ENCODE assay signal across 27 cellular contexts in genomic region chr3:154955907-154956533, GRCh38.
DNase-seq lines count a peak whose midpoint lies in the region; ATAC-seq and TF ChIP-seq lines count a peak whose summit lies in the region.
"Had no signal": no experiment of that assay in that cellular context is flagged by ENCODE, and none has a peak within 500 bp of the region (broad histone marks: within the 10 kb centered on the region; RNA-seq: fewer than 3 reads in every experiment).

No MANE protein-coding gene starts in this region.

- no peaks in the 10 kb centered on the region for H3K36me3 ChIP-seq in hepatocyte (replicated peaks; ENCODE audit: insufficient read depth, low read depth)
- H3K36me3 ChIP-seq in PC-3 (ENCODE audit: low read depth, low read length), result no peaks in the 10 kb centered on the region
- H3K36me3 ChIP-seq: adrenal gland, prostate gland, sigmoid colon, upper lobe of right lung had no signal

- no peak overlapping the region for H2AFZ ChIP-seq in hepatocyte
- no peak overlapping the region for H2AFZ ChIP-seq in PC-3 (ENCODE audit: low read length)

- H3K27me3 ChIP-seq in hepatocyte, result no peaks in the 10 kb centered on the region
- no peaks in the 10 kb centered on the region for H3K27me3 ChIP-seq in PC-3 (ENCODE audit: low read length)
- H3K27me3 ChIP-seq: adrenal gland, sigmoid colon, upper lobe of right lung had no signal

- H3F3A ChIP-seq in PC-3 (ENCODE audit: low read length, unreplicated experiment), result no peaks in the 10 kb centered on the region

- no TSS peak for BruUV-seq in PC-3 (replicated peaks; lab: Mats Ljungman, UMichigan)

- no peak for ATAC-seq in PC-3
- ATAC-seq: activated CD8-positive, alpha-beta memory T cell treated with anti-CD3 and anti-CD28 coated beads, Interleukin-2, amount 10 ng/mL, durations not matched to agents 7 days and 5 days; activated T-cell treated with anti-CD3 and anti-CD28 coated beads, Interleukin-2, amount 50 U/mL, for 72 hours; left ventricle myocardium superior; naive thymus-derived CD4-positive, alpha-beta T cell; Panc1; stimulated activated naive B cell treated with anti-CD40 and anti-IgM and Interleukin-4, amounts not matched to agents 10 μg/mL and 1 μg/mL and 100 μg/mL, for 72 hours; upper lobe of right lung; WTC11 had no signal

- H3K9me3 ChIP-seq in hepatocyte (ENCODE audit: low read depth) (no peaks in the 10 kb centered on the region), PC-3 (ENCODE audit: low read length) (peaks cover 7% of the 10 kb centered on the region; the same call in 1 of the 2 replicates)
- H3K9me3 ChIP-seq: adrenal gland, prostate gland had no signal

- H3K79me2 ChIP-seq in hepatocyte, result no peaks in the 10 kb centered on the region
- no peaks in the 10 kb centered on the region for H3K79me2 ChIP-seq in PC-3 (ENCODE audit: low read length)

- POLR2A ChIA-PET in PC-3 (lab: Charles Lee; ENCODE audit: unreplicated experiment), result no interaction called here

- H3K4me1 ChIP-seq in hepatocyte (ENCODE audit: insufficient read depth), result no peaks in the 10 kb centered on the region
- no peaks in the 10 kb centered on the region for H3K4me1 ChIP-seq in PC-3 (ENCODE audit: insufficient read depth, low read length)
- H3K4me1 ChIP-seq: adrenal gland, prostate gland, sigmoid colon, upper lobe of right lung had no signal

- H3K4me3 ChIP-seq in hepatocyte, result no peak overlapping the region
- H3K4me3 ChIP-seq in PC-3 (ENCODE audit: low read length), result no peak overlapping the region
- H3K4me3 ChIP-seq: adrenal gland, prostate gland, sigmoid colon, upper lobe of right lung had no signal

- H3K4me2 ChIP-seq in hepatocyte (no peak overlapping the region), PC-3 (ENCODE audit: low read length) (no peak overlapping the region)

- H4K20me1 ChIP-seq in hepatocyte (ENCODE audit: insufficient read depth, poor library complexity, severe bottlenecking), result no peaks in the 10 kb centered on the region
- H4K20me1 ChIP-seq in PC-3 (ENCODE audit: low read length), result no peaks in the 10 kb centered on the region

- no peaks in the 10 kb centered on the region for H3K9me2 ChIP-seq in hepatocyte (replicated peaks; ENCODE audit: insufficient read depth)
- H3K9me2 ChIP-seq in PC-3 (replicated peaks; ENCODE audit: low read length), result no peaks in the 10 kb centered on the region

- WGBS in hepatocyte (ENCODE audit: low lambda C conversion rate, missing lambda C conversion rate), result 82% methylated on average over 2 of the region's 2 CpGs

- H3K27ac ChIP-seq in hepatocyte (no peak overlapping the region), PC-3 (ENCODE audit: low read length) (no peak overlapping the region)
- H3K27ac ChIP-seq: adrenal gland, prostate gland, sigmoid colon, upper lobe of right lung had no signal

- no peak overlapping the region for H3K9ac ChIP-seq in PC-3 (ENCODE audit: low read length)

- DNase-seq in DMS153 treated with DMSO at 0.1 percent for 48 hours (lab: John Stamatoyannopoulos, UW; ENCODE audit: unreplicated experiment), result peak; percentile 80
- peak; percentile 5 for DNase-seq in NAMALWA (ENCODE audit: low spot score)
- peak; percentile 1 for DNase-seq in NCI-H748 treated with DMSO at 0.1 percent for 48 hours (lab: John Stamatoyannopoulos, UW)
- peak; percentile 14 for DNase-seq in hepatocyte (ENCODE audit: low spot score)
- no peak for DNase-seq in GM20000 (ENCODE audit: low spot score)
- no peak for DNase-seq in PC-3
- DNase-seq in NCI-H446 treated with DMSO at 0.1 percent for 48 hours (lab: John Stamatoyannopoulos, UW), result no peak
- DNase-seq: activated CD8-positive, alpha-beta memory T cell treated with anti-CD3 and anti-CD28 coated beads, Interleukin-2, amount 10 ng/mL, durations not matched to agents 7 days and 5 days; activated naive CD4-positive, alpha-beta T cell; activated T-cell treated with anti-CD3 and anti-CD28 coated beads, Interleukin-2, amount 50 U/mL, for 72 hours; adrenal gland; IMR-90; islet precursor cell; left ventricle myocardium superior; midbrain; naive thymus-derived CD4-positive, alpha-beta T cell; NCI-H1694; NCI-H446; NK-92 treated with Interleukin-12 subunit alpha and Interleukin-12 subunit beta, amount 100 ng/mL, for 24 hours; nucleus accumbens; SIG-M5; sigmoid colon; stimulated activated naive B cell treated with anti-CD40 and anti-IgM and Interleukin-4, amounts not matched to agents 10 μg/mL and 1 μg/mL and 100 μg/mL, for 72 hours; upper lobe of right lung had no signal

- TF ChIP-seq CTCF in hepatocyte (IDR thresholded peaks at IDR 0.05; ENCODE audit: poor library complexity), result no peak
- no peak for TF ChIP-seq CTCF in GM20000 (IDR thresholded peaks at IDR 0.05; ENCODE audit: extremely low read depth, missing control alignments)
- no peak for TF ChIP-seq CTCF in PC-3 (conservative IDR thresholded peaks at IDR 0.05; ENCODE audit: low read depth, low read length)

- CTCF ChIA-PET in PC-3 (lab: Charles Lee), result interaction anchor here (0.6 kb wide), 1 partner anchor 158 kb away, joined by 3 read pairs; no protein-coding TSS in a partner anchor

- intact Hi-C loops in PC-3 (cut with micrococcal nuclease), result no loop called here

Comparison
In these comparisons a context has a peak if more than half of its experiments do, and no peak if none do; other contexts are left out.
1. DNase-seq: peak in DMS153 treated with DMSO at 0.1 percent for 48 hours (single experiment), NAMALWA (single experiment), NCI-H748 treated with DMSO at 0.1 percent for 48 hours (single experiment) and hepatocyte (single experiment); none in GM20000 (single experiment), PC-3 (single experiment) and NCI-H446 treated with DMSO at 0.1 percent for 48 hours (single experiment).